In genomic region chr19:4375164-4375619, GRCh38 we compare ENCODE assay signal across 2 cellular contexts.
A peak's percentile ranks its signal among the peaks of the same experiment; 100 is the strongest.
TF ChIP-seq lines count a peak whose summit lies in the region.

No MANE protein-coding gene starts in this region.

TF ChIP-seq in HCT116, 20 proteins besides CTCF, POLR2A, EP300 and RAD21:
- TF ChIP-seq, protein P1, sequence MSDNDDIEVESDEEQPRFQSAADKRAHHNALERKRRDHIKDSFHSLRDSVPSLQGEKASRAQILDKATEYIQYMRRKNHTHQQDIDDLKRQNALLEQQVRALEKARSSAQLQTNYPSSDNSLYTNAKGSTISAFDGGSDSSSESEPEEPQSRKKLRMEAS (IDR thresholded peaks at IDR 0.05) = peak; percentile 61; the same call in 1 of the 2 replicates
- no peak for TF ChIP-seq EZH2phosphoT487 (IDR thresholded peaks at IDR 0.05; ENCODE audit: borderline replicate concordance)
- no peak for TF ChIP-seq CBX3 (IDR thresholded peaks at IDR 0.05; ENCODE audit: low read depth)
- no peak for TF ChIP-seq EGR1 (IDR thresholded peaks at IDR 0.05; ENCODE audit: low read depth)
- TF ChIP-seq SP1 (IDR thresholded peaks at IDR 0.05; ENCODE audit: low read depth) = peak; percentile 87
- no peak for TF ChIP-seq ZNF274 (IDR thresholded peaks at IDR 0.05; ENCODE audit: low read depth, low read length)
- no peak for TF ChIP-seq EZH2 (IDR thresholded peaks at IDR 0.05)
- TF ChIP-seq YY1 (IDR thresholded peaks at IDR 0.05; ENCODE audit: extremely low read depth, insufficient replicate concordance, low read depth, low read length) = no peak
- peak; percentile 33; the same call in 1 of the 2 replicates for TF ChIP-seq JUND (IDR thresholded peaks at IDR 0.05)
- no peak for TF ChIP-seq ZBTB33 (IDR thresholded peaks at IDR 0.05; ENCODE audit: extremely low read depth, insufficient replicate concordance, low read length)
- TF ChIP-seq, protein P2, sequence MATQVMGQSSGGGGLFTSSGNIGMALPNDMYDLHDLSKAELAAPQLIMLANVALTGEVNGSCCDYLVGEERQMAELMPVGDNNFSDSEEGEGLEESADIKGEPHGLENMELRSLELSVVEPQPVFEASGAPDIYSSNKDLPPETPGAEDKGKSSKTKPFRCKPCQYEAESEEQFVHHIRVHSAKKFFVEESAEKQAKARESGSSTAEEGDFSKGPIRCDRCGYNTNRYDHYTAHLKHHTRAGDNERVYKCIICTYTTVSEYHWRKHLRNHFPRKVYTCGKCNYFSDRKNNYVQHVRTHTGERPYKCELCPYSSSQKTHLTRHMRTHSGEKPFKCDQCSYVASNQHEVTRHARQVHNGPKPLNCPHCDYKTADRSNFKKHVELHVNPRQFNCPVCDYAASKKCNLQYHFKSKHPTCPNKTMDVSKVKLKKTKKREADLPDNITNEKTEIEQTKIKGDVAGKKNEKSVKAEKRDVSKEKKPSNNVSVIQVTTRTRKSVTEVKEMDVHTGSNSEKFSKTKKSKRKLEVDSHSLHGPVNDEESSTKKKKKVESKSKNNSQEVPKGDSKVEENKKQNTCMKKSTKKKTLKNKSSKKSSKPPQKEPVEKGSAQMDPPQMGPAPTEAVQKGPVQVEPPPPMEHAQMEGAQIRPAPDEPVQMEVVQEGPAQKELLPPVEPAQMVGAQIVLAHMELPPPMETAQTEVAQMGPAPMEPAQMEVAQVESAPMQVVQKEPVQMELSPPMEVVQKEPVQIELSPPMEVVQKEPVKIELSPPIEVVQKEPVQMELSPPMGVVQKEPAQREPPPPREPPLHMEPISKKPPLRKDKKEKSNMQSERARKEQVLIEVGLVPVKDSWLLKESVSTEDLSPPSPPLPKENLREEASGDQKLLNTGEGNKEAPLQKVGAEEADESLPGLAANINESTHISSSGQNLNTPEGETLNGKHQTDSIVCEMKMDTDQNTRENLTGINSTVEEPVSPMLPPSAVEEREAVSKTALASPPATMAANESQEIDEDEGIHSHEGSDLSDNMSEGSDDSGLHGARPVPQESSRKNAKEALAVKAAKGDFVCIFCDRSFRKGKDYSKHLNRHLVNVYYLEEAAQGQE (IDR thresholded peaks at IDR 0.05; ENCODE audit: low read depth) = no peak
- TF ChIP-seq TCF7L2 (IDR thresholded peaks at IDR 0.05; ENCODE audit: borderline replicate concordance, extremely low read depth, insufficient read depth, insufficient read length) = no peak
- TF ChIP-seq ATF3 (IDR thresholded peaks at IDR 0.05) = no peak
- TF ChIP-seq ELF1 (IDR thresholded peaks at IDR 0.05; ENCODE audit: borderline replicate concordance, low read depth) = no peak
- TF ChIP-seq SIN3A (IDR thresholded peaks at IDR 0.05; ENCODE audit: low read depth) = peak; percentile 43
- no peak for TF ChIP-seq CEBPB (IDR thresholded peaks at IDR 0.05; ENCODE audit: low read depth)
- TF ChIP-seq POLR2AphosphoS5 (IDR thresholded peaks at IDR 0.05; ENCODE audit: low read depth, low read length) = no peak
- no peak for TF ChIP-seq SRF (IDR thresholded peaks at IDR 0.05; ENCODE audit: low read depth)
- TF ChIP-seq FOSL1 (IDR thresholded peaks at IDR 0.05; ENCODE audit: low read depth) = no peak
- TF ChIP-seq ZFX (IDR thresholded peaks at IDR 0.05) = no peak

TF ChIP-seq in SK-N-SH, 30 proteins besides CTCF, POLR2A, EP300 and RAD21:
- TF ChIP-seq MXI1 (IDR thresholded peaks at IDR 0.05; ENCODE audit: low read depth, low read length) (no peak), GATA2 (CRISPR knock-in tag; IDR thresholded peaks at IDR 0.05) (peak; percentile 43; the same call in 1 of the 2 replicates), FOXJ3 (CRISPR knock-in tag; IDR thresholded peaks at IDR 0.05) (peak; percentile 38; the same call in 1 of the 2 replicates)
